ENCODE assay signal across 22 cellular contexts in the genomic region with DNA sequence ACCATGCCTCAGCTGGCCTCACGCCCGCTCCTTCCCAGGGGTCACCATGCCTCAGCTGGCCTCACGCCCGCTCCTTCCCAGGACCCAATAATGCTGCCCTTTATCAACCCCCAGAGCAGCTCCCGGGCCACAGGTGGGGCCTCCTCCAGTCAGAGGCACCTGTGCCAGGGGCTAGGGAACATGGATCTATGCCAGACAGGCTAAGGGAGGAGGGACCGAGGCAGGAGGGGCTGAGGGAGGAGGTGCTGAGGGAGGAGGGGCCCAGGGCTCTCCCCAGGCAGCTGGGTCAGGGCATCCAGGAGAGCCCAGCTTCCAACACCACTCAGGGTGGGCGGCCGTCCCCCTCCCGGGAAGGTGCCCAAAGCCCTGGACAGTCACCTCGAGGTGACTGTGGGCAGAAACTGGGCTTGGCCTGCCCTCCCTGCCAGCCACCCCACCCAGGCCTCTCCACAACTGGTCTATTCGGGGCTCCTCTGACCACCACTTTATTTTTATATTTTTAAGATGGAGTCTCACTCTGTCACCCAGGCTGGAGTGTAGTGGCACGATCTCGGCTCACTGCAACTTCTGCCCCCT. TPM values are rescaled to one million over a fixed set of nuclear protein-coding genes. Genes with fewer than 3 reads are reported as not detected.
"Had no signal": no experiment of that assay in that cellular context is flagged by ENCODE, and none has a peak within 500 bp of the region (broad histone marks: within the 10 kb centered on the region; RNA-seq: fewer than 3 reads in every experiment).

No MANE protein-coding gene starts in this region.

- H3K4me3 ChIP-seq: tibial artery had no signal

- FAIRE-seq: bronchial epithelial cell, frontal cortex, urothelium cell line had no signal

- H3K9me3 ChIP-seq: tibial artery had no signal

- DNase-seq: activated CD4-positive, alpha-beta T cell treated with anti-CD3 and anti-CD28 coated beads for 36 hours; activated CD4-positive, alpha-beta T cell treated with anti-CD3 and anti-CD28 coated beads, Interleukin-2, amount 50 U/mL, for 48 hours; activated gamma-delta T cell; cerebellar nuclear complex; effector CD4-positive, alpha-beta T cell; head of caudate nucleus; naive B cell; stimulated activated CD4-positive, alpha-beta T cell treated with anti-CD3 and anti-CD28 coated beads, Interleukin-2, amount 100 ng/mL, for 24 hours; stimulated activated naive CD8-positive, alpha-beta T cell treated with anti-CD3 and anti-CD28 coated beads, Interleukin-15, Interleukin-2, amounts not matched to agents 100 U/mL and 50 U/mL, for 24 hours; T-helper 17 cell; tibial artery had no signal

- ATAC-seq: activated CD4-positive, alpha-beta T cell treated with anti-CD3 and anti-CD28 coated beads for 36 hours; stimulated activated naive CD8-positive, alpha-beta T cell treated with anti-CD3 and anti-CD28 coated beads, Interleukin-15, Interleukin-2, amounts not matched to agents 100 U/mL and 50 U/mL, for 24 hours; T-helper 17 cell; WTC11 had no signal

- H3K27ac ChIP-seq: tibial artery had no signal

RNA-seq across cellular contexts. Expression of a gene that starts 19.4 kb away (rescaled TPM):
- total RNA-seq: activated CD4-positive, alpha-beta T cell treated with anti-CD3 and anti-CD28 coated beads for 36 hours; bronchial epithelial cell; frontal cortex; kidney epithelial cell; liver; mononuclear cell; neural crest cell; omental fat pad; T-helper 17 cell had no signal
- polyA plus RNA-seq: esophagus, liver had no signal

RNA-seq across cellular contexts. Expression of a gene that starts 31.9 kb away (rescaled TPM):
- total RNA-seq: activated CD4-positive, alpha-beta T cell treated with anti-CD3 and anti-CD28 coated beads for 36 hours; bronchial epithelial cell; frontal cortex; kidney epithelial cell; mononuclear cell; omental fat pad; progenitor cell of endocrine pancreas; T-helper 17 cell had no signal
- polyA plus RNA-seq: liver had no signal

RNA-seq across cellular contexts. Expression of a gene that starts 57.4 kb away (rescaled TPM):
- total RNA-seq: kidney epithelial cell, neural crest cell, progenitor cell of endocrine pancreas had no signal
